1 cellular context compared by ENCODE assay signal in the genomic region with DNA sequence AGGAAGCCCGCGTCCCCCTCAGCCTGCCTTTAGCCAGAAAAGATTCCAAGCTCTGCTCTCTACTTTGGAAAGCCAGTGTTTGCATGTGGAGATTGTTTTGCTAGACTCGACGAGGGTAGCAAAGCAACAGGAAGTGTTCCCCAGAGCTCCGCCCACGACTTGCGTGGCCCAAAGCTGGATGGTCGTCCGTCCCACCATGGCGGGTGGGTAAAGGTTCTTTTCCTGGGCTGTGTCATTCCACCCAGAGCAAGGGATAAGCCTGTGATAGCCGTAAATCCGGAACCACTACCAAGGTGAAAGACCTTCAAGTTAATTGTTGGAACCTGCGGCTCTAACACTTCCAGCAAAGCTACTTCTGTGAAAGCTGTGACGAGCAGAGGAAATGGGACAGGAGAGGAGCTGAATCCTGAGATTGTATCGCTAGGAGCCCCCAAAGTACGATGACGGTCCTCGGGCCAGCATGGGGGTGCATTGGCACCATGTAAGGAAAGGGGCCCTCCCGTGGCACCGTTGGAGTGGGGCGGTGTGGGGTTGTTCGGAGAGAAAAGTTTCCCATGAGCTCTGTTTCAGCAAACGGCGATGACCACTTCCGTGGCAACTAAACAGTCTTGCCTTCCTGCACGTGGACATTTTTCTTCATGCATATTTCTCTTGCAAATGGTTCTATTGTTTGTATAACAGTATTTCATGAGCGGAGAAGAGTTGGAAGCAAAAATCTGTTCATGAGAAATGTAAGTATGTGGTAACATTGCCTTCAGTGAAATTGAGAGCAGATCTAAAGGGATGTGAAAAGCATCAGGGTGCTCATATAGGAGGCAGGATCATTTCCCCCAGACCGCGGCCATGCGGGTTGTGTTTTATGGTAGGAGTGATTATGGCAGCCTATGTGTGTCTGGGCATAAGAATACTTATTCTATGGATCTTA.
A peak's percentile ranks its signal among the peaks of the same experiment; 100 is the strongest.
TF ChIP-seq lines count a peak whose summit lies in the region.

No MANE protein-coding gene starts in this region.

TF ChIP-seq in H1, 55 proteins besides CTCF, POLR2A, EP300 and RAD21:
- no peak for TF ChIP-seq PHF8 (conservative IDR thresholded peaks at IDR 0.05; ENCODE audit: low read depth, low read length)
- TF ChIP-seq KDM4A (IDR thresholded peaks at IDR 0.05; ENCODE audit: low read depth, low read length, severe bottlenecking), result peak; percentile 47
